In the genomic region with DNA sequence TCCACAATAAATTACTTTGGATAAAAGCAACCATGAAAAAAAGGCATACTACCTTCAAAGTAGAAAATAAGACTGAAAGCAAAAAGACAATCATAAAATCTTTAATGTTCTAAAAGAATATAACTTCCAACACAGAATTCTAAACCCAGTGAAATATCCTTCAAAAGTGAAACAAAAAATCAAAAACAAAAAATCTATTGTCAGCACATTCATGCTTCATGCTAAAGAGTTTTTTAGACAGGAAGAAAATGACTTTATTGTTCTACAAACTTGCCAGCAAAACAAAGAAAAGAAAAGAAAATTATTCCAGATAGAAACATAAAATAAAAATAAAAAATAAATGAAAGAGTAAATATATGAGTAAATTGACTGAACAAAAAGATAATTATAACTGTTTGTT, we compare ENCODE assay signal across 7 cellular contexts.
"Had no signal": no experiment of that assay in that cellular context is flagged by ENCODE, and none has a peak within 500 bp of the region (broad histone marks: within the 10 kb centered on the region; RNA-seq: fewer than 3 reads in every experiment).

No MANE protein-coding gene starts in this region.

- DNase-seq: H9, HCEC 1CT, KBM-7 had no signal

- H3K4me2 ChIP-seq: GM23338 had no signal

- ATAC-seq: GM23338 had no signal

- H3K4me3 ChIP-seq: GM23338 had no signal

- FAIRE-seq: H1, H54, HTR-8/SVneo had no signal

- H2AFZ ChIP-seq: GM23338 had no signal
